22 cellular contexts compared by ENCODE assay signal in genomic region chr13:112184851-112185371, GRCh38.
DNase-seq lines count a peak whose midpoint lies in the region; ATAC-seq and TF ChIP-seq lines count a peak whose summit lies in the region.
"Had no signal": no experiment of that assay in that cellular context is flagged by ENCODE, and none has a peak within 500 bp of the region (broad histone marks: within the 10 kb centered on the region; RNA-seq: fewer than 3 reads in every experiment).

No MANE protein-coding gene starts in this region.

- H3K4me2 ChIP-seq in BLaER1 treated with 17β-estradiol and CSF1 and Interleukin-3, amounts not matched to agents 10 nM and 100 nM, result peak overlapping the region in 6 of 11 experiments; percentile 43 to 86 (median 68); a peak in 11 of 22 replicates
- H3K4me2 ChIP-seq: A549 had no signal

- intact Hi-C loops in posterior vena cava (cut with DNase I), result no loop called here
- intact Hi-C loops in CD4-positive, alpha-beta memory T cell (cut with micrococcal nuclease), result no loop called here

- H3K4me3 ChIP-seq in BLaER1 treated with 17β-estradiol and CSF1 and Interleukin-3, amounts not matched to agents 10 nM and 100 nM, result no peak overlapping the region
- H3K4me3 ChIP-seq in CD4-positive, alpha-beta memory T cell (ENCODE audit: low read length in 2 of 2), result no peak overlapping the region
- H3K4me3 ChIP-seq in right atrium auricular region, result no peak overlapping the region
- H3K4me3 ChIP-seq: A549, GM12878, GM23248 had no signal

- no peak overlapping the region for H3K9ac ChIP-seq in BLaER1 treated with 17β-estradiol and CSF1 and Interleukin-3, amounts not matched to agents 10 nM and 100 nM
- H3K9ac ChIP-seq: GM23248 had no signal

- H3K27ac ChIP-seq in BLaER1 treated with 17β-estradiol and CSF1 and Interleukin-3, amounts not matched to agents 10 nM and 100 nM, result peak overlapping the region in 3 of 11 experiments; percentile 73 to 76 (median 73); a peak in 1 of 22 replicates
- no peak overlapping the region for H3K27ac ChIP-seq in CD4-positive, alpha-beta memory T cell (ENCODE audit: low read depth, low read length)
- no peak overlapping the region for H3K27ac ChIP-seq in right atrium auricular region
- H3K27ac ChIP-seq: A549, C4-2B, GM23248 had no signal

- peaks cover 34 to 66% (median 61%) of the 10 kb centered on the region in 10 experiments for H3K4me1 ChIP-seq in BLaER1 treated with 17β-estradiol and CSF1 and Interleukin-3, amounts not matched to agents 10 nM and 100 nM
- no peaks in the 10 kb centered on the region for H3K4me1 ChIP-seq in CD4-positive, alpha-beta memory T cell (ENCODE audit: insufficient read depth, low read length)
- no peaks in the 10 kb centered on the region for H3K4me1 ChIP-seq in right atrium auricular region
- H3K4me1 ChIP-seq: A549, BE2C had no signal

- TF ChIP-seq CTCF in right atrium auricular region (IDR thresholded peaks at IDR 0.05), result no peak

- H3K36me3 Mint-ChIP-seq in CD4-positive, alpha-beta memory T cell, result no peaks in the 10 kb centered on the region
- H3K36me3 Mint-ChIP-seq: CD4-positive, CD25-positive, alpha-beta regulatory T cell; CD8-positive, alpha-beta memory T cell had no signal

- H3K4me1 Mint-ChIP-seq in CD4-positive, alpha-beta memory T cell, result no peaks in the 10 kb centered on the region
- H3K4me1 Mint-ChIP-seq: CD8-positive, alpha-beta memory T cell had no signal

- H3K9me3 ChIP-seq in BLaER1 treated with 17β-estradiol and CSF1 and Interleukin-3, amounts not matched to agents 10 nM and 100 nM (replicated peaks in 1 of 11), result peaks cover 0 to 55% (median 9%) of the 10 kb centered on the region in 11 experiments; a peak in 10 of 22 replicates
- no peaks in the 10 kb centered on the region for H3K9me3 ChIP-seq in CD4-positive, alpha-beta memory T cell (ENCODE audit: control insufficient read depth in 1 of 2, low read length in 2 of 2)
- H3K9me3 ChIP-seq in right atrium auricular region, result no peaks in the 10 kb centered on the region
- H3K9me3 ChIP-seq: A549, BE2C had no signal

- CTCF ChIA-PET in CD4-positive, alpha-beta memory T cell (lab: Charles Lee; ENCODE audit: partially characterized antibody), result no interaction called here

- peaks cover 1 to 4% of the 10 kb centered on the region in 2 donors for H3K27me3 Mint-ChIP-seq in CD4-positive, alpha-beta memory T cell
- H3K27me3 Mint-ChIP-seq: CD4-positive, CD25-positive, alpha-beta regulatory T cell had no signal

- peaks cover 0 to 79% (median 0%) of the 10 kb centered on the region in 11 experiments; a peak in 10 of 22 replicates for H3K27me3 ChIP-seq in BLaER1 treated with 17β-estradiol and CSF1 and Interleukin-3, amounts not matched to agents 10 nM and 100 nM
- no peaks in the 10 kb centered on the region for H3K27me3 ChIP-seq in CD4-positive, alpha-beta memory T cell (ENCODE audit: insufficient read depth, low read length)
- H3K27me3 ChIP-seq in right atrium auricular region, result no peaks in the 10 kb centered on the region

- H3K36me3 ChIP-seq in BLaER1 treated with 17β-estradiol and CSF1 and Interleukin-3, amounts not matched to agents 10 nM and 100 nM, result no peaks in the 10 kb centered on the region
- H3K36me3 ChIP-seq in CD4-positive, alpha-beta memory T cell (ENCODE audit: insufficient read depth, low read length), result no peaks in the 10 kb centered on the region
- no peaks in the 10 kb centered on the region for H3K36me3 ChIP-seq in right atrium auricular region
- H3K36me3 ChIP-seq: BE2C had no signal

- H3K27ac Mint-ChIP-seq in CD4-positive, alpha-beta memory T cell, result no peak overlapping the region
- H3K27ac Mint-ChIP-seq: CD8-positive, alpha-beta memory T cell had no signal

- POLR2A ChIA-PET in CD4-positive, alpha-beta memory T cell (lab: Charles Lee; ENCODE audit: partially characterized antibody), result no interaction called here

- peaks cover 0 to 2% (median 0%) of the 10 kb centered on the region in 8 donors for H3K9me3 Mint-ChIP-seq in CD4-positive, alpha-beta memory T cell

- ATAC-seq in GM21576 (IDR thresholded peaks at IDR 0.05; ENCODE audit: unreplicated experiment), result no peak
- ATAC-seq: A549, GM12878 had no signal

- peak; percentile 60 for DNase-seq in mesenteric fat pad (ENCODE audit: low spot score)
- DNase-seq in posterior vena cava (ENCODE audit: low spot score), result peak; percentile 53
- DNase-seq in CD4-positive, alpha-beta memory T cell, result no peak
- no peak for DNase-seq in right atrium auricular region (ENCODE audit: low spot score)
- DNase-seq: 8988T; ACHN; AML-193; BE2C; CD4-positive, CD25-positive, alpha-beta regulatory T cell; CD8-positive, alpha-beta memory T cell; DMS 273 treated with DMSO at 0.1 percent for 48 hours; DMS79; EL; GDM1; GM23248; H7; HCEC 1CT had no signal

- no peak overlapping the region for H3K4me3 Mint-ChIP-seq in CD4-positive, alpha-beta memory T cell
- H3K4me3 Mint-ChIP-seq: CD4-positive, CD25-positive, alpha-beta regulatory T cell; CD8-positive, alpha-beta memory T cell had no signal

- H4K20me1 ChIP-seq in BLaER1 treated with 17β-estradiol and CSF1 and Interleukin-3, amounts not matched to agents 10 nM and 100 nM, result peaks cover 0 to 29% (median 0%) of the 10 kb centered on the region in 11 experiments; a peak in 6 of 22 replicates

Comparison
In these comparisons a context has a peak if more than half of its experiments do, and no peak if none do; other contexts are left out.
1. DNase-seq: peak in mesenteric fat pad (single experiment) and posterior vena cava (single experiment); none in CD4-positive, alpha-beta memory T cell (0 of 5) and right atrium auricular region (single experiment).